In genomic region chr10:89535185-89536012, GRCh38 we compare ENCODE assay signal across 8 cellular contexts.
DNase-seq lines count a peak whose midpoint lies in the region; ATAC-seq lines count a peak whose summit lies in the region.

Gene SLC16A12 (minus strand): TSS chr10:89535594. CDS start chr10:89462578, 73,016 bp downstream.

- H3K9me3 Mint-ChIP-seq in stimulated activated effector memory CD8-positive, alpha-beta T cell treated with anti-CD3 and anti-CD28 coated beads, Interleukin-12 subunit alpha, Interleukin-12 subunit beta, amount 100 ng/mL, for 72 hours: no peaks in the 10 kb centered on the region

- no peak within 1 kb of the TSS for H3K4me3 Mint-ChIP-seq in stimulated activated effector memory CD8-positive, alpha-beta T cell treated with anti-CD3 and anti-CD28 coated beads, Interleukin-12 subunit alpha, Interleukin-12 subunit beta, amount 100 ng/mL, for 72 hours

- H3K4me1 ChIP-seq in HAP-1 (peaks cover 19% of the 10 kb centered on the region), adipocyte (ENCODE audit: control insufficient read depth, insufficient read depth, low read length) (peaks cover 5% of the 10 kb centered on the region), iPS-20b (ENCODE audit: insufficient read depth, low read length) (peaks cover 14% of the 10 kb centered on the region; the same call in 1 of the 2 replicates)

- peak within 1 kb of the TSS; percentile 27 for H3K4me3 ChIP-seq in HAP-1
- peak within 1 kb of the TSS; percentile 72 for H3K4me3 ChIP-seq in adipocyte (ENCODE audit: low read length)
- H3K4me3 ChIP-seq in iPS-20b (ENCODE audit: low read length): peak within 1 kb of the TSS; percentile 69

- in situ Hi-C loops in HAP-1 (cut with MboI; ENCODE audit: low sequenced_read_pairs): no loop called here

- H3K9ac ChIP-seq in adipocyte (ENCODE audit: low read length): peak within 1 kb of the TSS; percentile 35
- H3K9ac ChIP-seq in iPS-20b (ENCODE audit: low read depth, low read length): peak within 1 kb of the TSS; percentile 43; the same call in 1 of the 2 replicates

- H3K4me1 Mint-ChIP-seq in stimulated activated effector memory CD8-positive, alpha-beta T cell treated with anti-CD3 and anti-CD28 coated beads, Interleukin-12 subunit alpha, Interleukin-12 subunit beta, amount 100 ng/mL, for 72 hours: no peaks in the 10 kb centered on the region

- no peak within 1 kb of the TSS for H3K27ac Mint-ChIP-seq in stimulated activated effector memory CD8-positive, alpha-beta T cell treated with anti-CD3 and anti-CD28 coated beads, Interleukin-12 subunit alpha, Interleukin-12 subunit beta, amount 100 ng/mL, for 72 hours

- H3K36me3 ChIP-seq in HAP-1 (replicated peaks) (no peaks in the 10 kb centered on the region), adipocyte (ENCODE audit: control insufficient read depth, insufficient read depth, low read length, severe bottlenecking) (no peaks in the 10 kb centered on the region), iPS-20b (ENCODE audit: insufficient read depth, low read depth, low read length) (no peaks in the 10 kb centered on the region)

- ATAC-seq in stimulated activated effector memory CD8-positive, alpha-beta T cell treated with anti-CD3 and anti-CD28 coated beads, Interleukin-12 subunit alpha, Interleukin-12 subunit beta, amount 100 ng/mL, for 72 hours: peak; percentile 36
- ATAC-seq in GM18909 (IDR thresholded peaks at IDR 0.05; ENCODE audit: poor library complexity, unreplicated experiment): no peak

- peak; percentile 29 to 65 for DNase-seq in HAP-1 (ENCODE audit: low spot score in 2 of 2)
- peak; percentile 53 for DNase-seq in adipocyte (ENCODE audit: low read depth)
- DNase-seq in stimulated activated effector memory CD8-positive, alpha-beta T cell treated with anti-CD3 and anti-CD28 coated beads, Interleukin-12 subunit alpha, Interleukin-12 subunit beta, amount 100 ng/mL, for 72 hours (ENCODE audit: low spot score in 2 of 2): no peak
- no peak for DNase-seq in stimulated activated CD4-positive, alpha-beta T cell treated with anti-CD3 and anti-CD28 coated beads, Interleukin-4, amount 100 ng/mL, for 1 hour
- no peak for DNase-seq in RPMI8226
- no peak for DNase-seq in activated effector memory CD4-positive, alpha-beta T cell treated with anti-CD3 and anti-CD28 coated beads, Interleukin-2, amount 50 U/mL, for 16 hours

- H3K36me3 Mint-ChIP-seq in stimulated activated effector memory CD8-positive, alpha-beta T cell treated with anti-CD3 and anti-CD28 coated beads, Interleukin-12 subunit alpha, Interleukin-12 subunit beta, amount 100 ng/mL, for 72 hours: no peaks in the 10 kb centered on the region

- H3K9me3 ChIP-seq in HAP-1 (no peaks in the 10 kb centered on the region), adipocyte (ENCODE audit: control insufficient read depth, low read length) (no peaks in the 10 kb centered on the region), iPS-20b (ENCODE audit: insufficient read depth, low read depth, low read length) (no peaks in the 10 kb centered on the region)

- H3K27me3 ChIP-seq in HAP-1 (ENCODE audit: low read depth) (peaks cover 28% of the 10 kb centered on the region), adipocyte (replicated peaks; ENCODE audit: control insufficient read depth, insufficient read depth, low read length) (peaks cover 35% of the 10 kb centered on the region), iPS-20b (ENCODE audit: insufficient read depth, low read length) (peaks cover 47% of the 10 kb centered on the region)

- no peak within 1 kb of the TSS for H3K27ac ChIP-seq in iPS-20b (ENCODE audit: low read length)

Comparison
In these comparisons a context has a peak if more than half of its experiments do, and no peak if none do; other contexts are left out.
1. DNase-seq: peak in HAP-1 (2 of 2) and adipocyte (single experiment); none in stimulated activated effector memory CD8-positive, alpha-beta T cell treated with anti-CD3 and anti-CD28 coated beads, Interleukin-12 subunit alpha, Interleukin-12 subunit beta, amount 100 ng/mL, for 72 hours (0 of 2), stimulated activated CD4-positive, alpha-beta T cell treated with anti-CD3 and anti-CD28 coated beads, Interleukin-4, amount 100 ng/mL, for 1 hour (single experiment), RPMI8226 (single experiment) and activated effector memory CD4-positive, alpha-beta T cell treated with anti-CD3 and anti-CD28 coated beads, Interleukin-2, amount 50 U/mL, for 16 hours (single experiment).
2. Peak in every context shown above with its lines, with median percentiles within 50 percentile points of each other: H3K4me3 ChIP-seq.